ENCODE assay signal across 2 cellular contexts in genomic region chr1:10074855-10075418, GRCh38.
TF ChIP-seq lines count a peak whose summit lies in the region.

No MANE protein-coding gene starts in this region.

TF ChIP-seq in SK-N-SH, 30 proteins besides CTCF, POLR2A, EP300 and RAD21 (continued from another document):
- TF ChIP-seq NRF1 (IDR thresholded peaks at IDR 0.05; ENCODE audit: low read depth, low read length) (no peak), EZH2phosphoT487 (IDR thresholded peaks at IDR 0.05; ENCODE audit: borderline replicate concordance, low read depth) (no peak), YY1 (IDR thresholded peaks at IDR 0.05; ENCODE audit: low read depth) (no peak), FOSL2 (IDR thresholded peaks at IDR 0.05; ENCODE audit: borderline replicate concordance, low read depth) (no peak), USF2 (IDR thresholded peaks at IDR 0.05; ENCODE audit: borderline replicate concordance, low read depth, low read length) (no peak), GATA2 (CRISPR knock-in tag; IDR thresholded peaks at IDR 0.05) (no peak), MEF2A (IDR thresholded peaks at IDR 0.05; ENCODE audit: borderline replicate concordance, low read depth) (no peak)
- TF ChIP-seq, protein P1, sequence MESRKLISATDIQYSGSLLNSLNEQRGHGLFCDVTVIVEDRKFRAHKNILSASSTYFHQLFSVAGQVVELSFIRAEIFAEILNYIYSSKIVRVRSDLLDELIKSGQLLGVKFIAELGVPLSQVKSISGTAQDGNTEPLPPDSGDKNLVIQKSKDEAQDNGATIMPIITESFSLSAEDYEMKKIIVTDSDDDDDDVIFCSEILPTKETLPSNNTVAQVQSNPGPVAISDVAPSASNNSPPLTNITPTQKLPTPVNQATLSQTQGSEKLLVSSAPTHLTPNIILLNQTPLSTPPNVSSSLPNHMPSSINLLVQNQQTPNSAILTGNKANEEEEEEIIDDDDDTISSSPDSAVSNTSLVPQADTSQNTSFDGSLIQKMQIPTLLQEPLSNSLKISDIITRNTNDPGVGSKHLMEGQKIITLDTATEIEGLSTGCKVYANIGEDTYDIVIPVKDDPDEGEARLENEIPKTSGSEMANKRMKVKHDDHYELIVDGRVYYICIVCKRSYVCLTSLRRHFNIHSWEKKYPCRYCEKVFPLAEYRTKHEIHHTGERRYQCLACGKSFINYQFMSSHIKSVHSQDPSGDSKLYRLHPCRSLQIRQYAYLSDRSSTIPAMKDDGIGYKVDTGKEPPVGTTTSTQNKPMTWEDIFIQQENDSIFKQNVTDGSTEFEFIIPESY (IDR thresholded peaks at IDR 0.05; ENCODE audit: borderline replicate concordance, low read depth): no peak

TF ChIP-seq in SK-N-SH treated with all-trans-retinoic acid at 6 μM for 48 hours, 23 proteins besides CTCF, POLR2A, EP300 and RAD21 (continued from another document):
- TF ChIP-seq GLIS3 (CRISPR knock-in tag; IDR thresholded peaks at IDR 0.05): no peak
- TF ChIP-seq ZNF70 (CRISPR knock-in tag; IDR thresholded peaks at IDR 0.05): no peak
- TF ChIP-seq TSHZ2 (CRISPR knock-in tag; IDR thresholded peaks at IDR 0.05): no peak
- TF ChIP-seq TCF4 (CRISPR knock-in tag; IDR thresholded peaks at IDR 0.05; ENCODE audit: borderline replicate concordance): no peak
- TF ChIP-seq PPARA (CRISPR knock-in tag; IDR thresholded peaks at IDR 0.05; ENCODE audit: borderline replicate concordance): no peak
- TF ChIP-seq, protein P2, sequence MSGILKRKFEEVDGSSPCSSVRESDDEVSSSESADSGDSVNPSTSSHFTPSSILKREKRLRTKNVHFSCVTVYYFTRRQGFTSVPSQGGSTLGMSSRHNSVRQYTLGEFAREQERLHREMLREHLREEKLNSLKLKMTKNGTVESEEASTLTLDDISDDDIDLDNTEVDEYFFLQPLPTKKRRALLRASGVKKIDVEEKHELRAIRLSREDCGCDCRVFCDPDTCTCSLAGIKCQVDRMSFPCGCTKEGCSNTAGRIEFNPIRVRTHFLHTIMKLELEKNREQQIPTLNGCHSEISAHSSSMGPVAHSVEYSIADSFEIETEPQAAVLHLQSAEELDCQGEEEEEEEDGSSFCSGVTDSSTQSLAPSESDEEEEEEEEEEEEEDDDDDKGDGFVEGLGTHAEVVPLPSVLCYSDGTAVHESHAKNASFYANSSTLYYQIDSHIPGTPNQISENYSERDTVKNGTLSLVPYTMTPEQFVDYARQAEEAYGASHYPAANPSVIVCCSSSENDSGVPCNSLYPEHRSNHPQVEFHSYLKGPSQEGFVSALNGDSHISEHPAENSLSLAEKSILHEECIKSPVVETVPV (CRISPR knock-in tag; IDR thresholded peaks at IDR 0.05): no peak
- TF ChIP-seq ZFP30 (CRISPR knock-in tag; IDR thresholded peaks at IDR 0.05): no peak
- no peak for TF ChIP-seq TOX (CRISPR knock-in tag; IDR thresholded peaks at IDR 0.05; ENCODE audit: borderline replicate concordance)
- no peak for TF ChIP-seq BACH2 (CRISPR knock-in tag; IDR thresholded peaks at IDR 0.05; ENCODE audit: borderline replicate concordance)
- TF ChIP-seq ISL1 (CRISPR knock-in tag; IDR thresholded peaks at IDR 0.05): no peak
- no peak for TF ChIP-seq ZFP3 (CRISPR knock-in tag; IDR thresholded peaks at IDR 0.05)
- no peak for TF ChIP-seq ESRRG (CRISPR knock-in tag; IDR thresholded peaks at IDR 0.05)
- no peak for TF ChIP-seq OSR1 (CRISPR knock-in tag; IDR thresholded peaks at IDR 0.05)
- no peak for TF ChIP-seq ZNF565 (CRISPR knock-in tag; conservative IDR thresholded peaks at IDR 0.05; ENCODE audit: low read depth)
- no peak for TF ChIP-seq CSDC2 (CRISPR knock-in tag; IDR thresholded peaks at IDR 0.05)
- TF ChIP-seq PATZ1 (CRISPR knock-in tag; IDR thresholded peaks at IDR 0.05; ENCODE audit: borderline replicate concordance): no peak
